ENCODE assay signal across 8 cellular contexts in genomic region chr1:117656202-117656641, GRCh38. TPM values are rescaled to one million over a fixed set of nuclear protein-coding genes. Genes with fewer than 3 reads are reported as not detected.
DNase-seq lines count a peak whose midpoint lies in the region; ATAC-seq and TF ChIP-seq lines count a peak whose summit lies in the region.

No MANE protein-coding gene starts in this region.

- no peaks in the 10 kb centered on the region for H3K79me1 ChIP-seq in H9 (ENCODE audit: insufficient read depth, low read depth, low read length, poor library complexity, severe bottlenecking)

- H3K4me3 Mint-ChIP-seq in progenitor cell of endocrine pancreas (ENCODE audit: low read depth) (no peak overlapping the region), Caco-2 (ENCODE audit: unreplicated experiment) (no peak overlapping the region), H9 (no peak overlapping the region)

- peak; percentile 84 for DNase-seq in activated CD8-positive, alpha-beta memory T cell treated with anti-CD3 and anti-CD28 coated beads, Interleukin-2, amount 50 U/mL, for 48 hours
- DNase-seq in progenitor cell of endocrine pancreas (ENCODE audit: low spot score, unreplicated experiment), result no peak
- no peak for DNase-seq in Caco-2
- no peak for DNase-seq in NCI-H1694 (lab: John Stamatoyannopoulos, UW)
- DNase-seq in H9, result no peak
- no peak for DNase-seq in NCI-H1436 treated with DMSO at 0.1 percent for 48 hours (lab: John Stamatoyannopoulos, UW)

- POLR2A ChIA-PET in Caco-2 (lab: Charles Lee), result no interaction called here

- ATAC-seq in GM19351 (IDR thresholded peaks at IDR 0.05; ENCODE audit: unreplicated experiment) (peak; percentile 55), HG03432 (IDR thresholded peaks at IDR 0.05; ENCODE audit: unreplicated experiment) (peak; percentile 48)

- no peak overlapping the region for H3K27ac ChIP-seq in H9 (ENCODE audit: insufficient read length, low read depth, low read length)

- H2BK20ac ChIP-seq in H9 (ENCODE audit: low read depth, low read length, poor library complexity, severe bottlenecking), result no peak overlapping the region

- no peak overlapping the region for H3T11ph ChIP-seq in H9 (ENCODE audit: low read length)

- no peak overlapping the region for H3K56ac ChIP-seq in H9 (ENCODE audit: insufficient read length, low read depth, low read length)

- TF ChIP-seq CTCF in progenitor cell of endocrine pancreas (IDR thresholded peaks at IDR 0.05; ENCODE audit: unreplicated experiment), result no peak
- no peak for TF ChIP-seq CTCF in Caco-2 (IDR thresholded peaks at IDR 0.05; ENCODE audit: insufficient read depth in 1 of 2, low read depth in 1 of 2, low read length in 1 of 2, severe bottlenecking in 1 of 2, unreplicated experiment in 1 of 2)
- no peak for TF ChIP-seq CTCF in H9 (conservative IDR thresholded peaks at IDR 0.05)

- no peak overlapping the region for H3K4ac ChIP-seq in H9 (ENCODE audit: low read depth, low read length)

- H4K20me1 ChIP-seq in H9 (ENCODE audit: control insufficient read depth, insufficient read depth, insufficient read length), result no peaks in the 10 kb centered on the region

- peak overlapping the region; percentile 73 for H3K27ac Mint-ChIP-seq in progenitor cell of endocrine pancreas
- no peak overlapping the region for H3K27ac Mint-ChIP-seq in Caco-2 (ENCODE audit: unreplicated experiment)
- no peak overlapping the region for H3K27ac Mint-ChIP-seq in H9

- H3K4me1 ChIP-seq in Caco-2 (0 out of 2 replicates have a peak, but pooled peaks cover 10% of the 10 kb centered on the region), H9 (ENCODE audit: insufficient read depth, low read length) (peaks cover 5% of the 10 kb centered on the region)

- H4K91ac ChIP-seq in H9 (ENCODE audit: insufficient read length, low read depth, low read length), result no peak overlapping the region

- H2AFZ ChIP-seq in H9 (ENCODE audit: low read length), result no peak overlapping the region

- H3K36me3 Mint-ChIP-seq in progenitor cell of endocrine pancreas (ENCODE audit: insufficient read depth) (no peaks in the 10 kb centered on the region), Caco-2 (ENCODE audit: insufficient read depth, unreplicated experiment) (no peaks in the 10 kb centered on the region), H9 (ENCODE audit: insufficient read depth in 1 of 3, low read depth in 3 of 3) (peaks cover 0 to 2% (median 1%) of the 10 kb centered on the region in 3 experiments; a peak in 5 of 7 replicates)

- CTCF ChIA-PET in Caco-2 (lab: Charles Lee), result interaction anchor here (0.7 kb wide), 1 partner anchor 98 kb away, joined by 3 read pairs; no protein-coding TSS in a partner anchor

- H3K9ac ChIP-seq in H9 (ENCODE audit: extremely low read depth, insufficient read length, low read length), result no peak overlapping the region

- H2BK12ac ChIP-seq in H9 (ENCODE audit: insufficient read length, low read depth, low read length), result no peak overlapping the region

- peaks cover 18% of the 10 kb centered on the region for H3K27me3 Mint-ChIP-seq in progenitor cell of endocrine pancreas
- no peaks in the 10 kb centered on the region for H3K27me3 Mint-ChIP-seq in Caco-2 (ENCODE audit: insufficient read depth, unreplicated experiment)
- H3K27me3 Mint-ChIP-seq in H9 (ENCODE audit: low read depth), result peaks cover 5% of the 10 kb centered on the region

- H4K5ac ChIP-seq in H9 (ENCODE audit: insufficient read length, low read depth, low read length), result no peak overlapping the region

- no peak overlapping the region for H4K8ac ChIP-seq in H9 (replicated peaks; ENCODE audit: insufficient read length, low read depth, low read length)

- intact Hi-C loops in Caco-2 (cut with micrococcal nuclease; ENCODE audit: unreplicated experiment), result no loop called here

- no peak overlapping the region for H3K18ac ChIP-seq in H9 (ENCODE audit: insufficient read length, low read depth, low read length)

- BruUV-seq in Caco-2 (replicated peaks; lab: Mats Ljungman, UMichigan), result no TSS peak

- H3K36me3 ChIP-seq in Caco-2 (ENCODE audit: control insufficient read depth, insufficient read depth, low read length), result no peaks in the 10 kb centered on the region

- no peaks in the 10 kb centered on the region for H3K79me2 ChIP-seq in H9 (ENCODE audit: insufficient read depth, low read length)

- no peak overlapping the region for H3K14ac ChIP-seq in H9 (ENCODE audit: insufficient read depth, low read length)

- no peaks in the 10 kb centered on the region for H3K23me2 ChIP-seq in H9 (ENCODE audit: insufficient read length, low read depth, low read length, poor library complexity, severe bottlenecking)

- H3K27me3 ChIP-seq in Caco-2 (replicated peaks; ENCODE audit: control insufficient read depth, insufficient read depth, low read length) (no peaks in the 10 kb centered on the region), H9 (ENCODE audit: insufficient read depth, low read length) (no peaks in the 10 kb centered on the region)

- no peak overlapping the region for H2BK5ac ChIP-seq in H9 (ENCODE audit: insufficient read length, low read length)

- no peak overlapping the region for H3K4me3 ChIP-seq in Caco-2 (ENCODE audit: low read depth, low read length)

- H3K23ac ChIP-seq in H9 (ENCODE audit: insufficient read length, low read depth, low read length), result no peak overlapping the region

- H2AK5ac ChIP-seq in H9 (ENCODE audit: insufficient read length, low read length), result no peak overlapping the region

- H3K9me3 Mint-ChIP-seq in progenitor cell of endocrine pancreas (ENCODE audit: low read depth) (no peaks in the 10 kb centered on the region), Caco-2 (ENCODE audit: unreplicated experiment) (no peaks in the 10 kb centered on the region), H9 (peaks cover 1 to 3% of the 10 kb centered on the region in 2 experiments; a peak in 3 of 5 replicates)

- H2BK15ac ChIP-seq in H9 (ENCODE audit: low read depth, low read length), result no peak overlapping the region

- no peak overlapping the region for H3K4me2 ChIP-seq in H9 (ENCODE audit: insufficient read depth, insufficient read length, low read length)

- H3K4me1 Mint-ChIP-seq in progenitor cell of endocrine pancreas (ENCODE audit: low read depth) (peaks cover 12% of the 10 kb centered on the region), Caco-2 (ENCODE audit: low read depth, unreplicated experiment) (peaks cover 30% of the 10 kb centered on the region), H9 (peaks cover 21 to 29% of the 10 kb centered on the region in 2 experiments)

- H2BK120ac ChIP-seq in H9 (ENCODE audit: low read depth, low read length, poor library complexity, severe bottlenecking), result no peak overlapping the region

- H3K9me3 ChIP-seq in Caco-2, result no peaks in the 10 kb centered on the region
- H3K9me3 ChIP-seq in H9 (ENCODE audit: control insufficient read depth, low read depth, low read length), result no peaks in the 10 kb centered on the region

- WGBS in H9 (ENCODE audit: extremely low coverage, insufficient read length, low lambda C conversion rate), result no CpG with 5 or more reads among the region's 10 CpGs

RNA-seq across cellular contexts. Expression of gene TENT5C, which starts 50.4 kb away (rescaled TPM):
- 11.4 and 13.6 TPM in 2 replicates for total RNA-seq in progenitor cell of endocrine pancreas
- total RNA-seq in Caco-2 (2022), result 19.8 and 24.4 TPM in 2 replicates
- 0.18 and 0.37 TPM in 2 replicates for total RNA-seq in H9 (2021)
